ENCODE assay signal across 9 cellular contexts in the genomic region with DNA sequence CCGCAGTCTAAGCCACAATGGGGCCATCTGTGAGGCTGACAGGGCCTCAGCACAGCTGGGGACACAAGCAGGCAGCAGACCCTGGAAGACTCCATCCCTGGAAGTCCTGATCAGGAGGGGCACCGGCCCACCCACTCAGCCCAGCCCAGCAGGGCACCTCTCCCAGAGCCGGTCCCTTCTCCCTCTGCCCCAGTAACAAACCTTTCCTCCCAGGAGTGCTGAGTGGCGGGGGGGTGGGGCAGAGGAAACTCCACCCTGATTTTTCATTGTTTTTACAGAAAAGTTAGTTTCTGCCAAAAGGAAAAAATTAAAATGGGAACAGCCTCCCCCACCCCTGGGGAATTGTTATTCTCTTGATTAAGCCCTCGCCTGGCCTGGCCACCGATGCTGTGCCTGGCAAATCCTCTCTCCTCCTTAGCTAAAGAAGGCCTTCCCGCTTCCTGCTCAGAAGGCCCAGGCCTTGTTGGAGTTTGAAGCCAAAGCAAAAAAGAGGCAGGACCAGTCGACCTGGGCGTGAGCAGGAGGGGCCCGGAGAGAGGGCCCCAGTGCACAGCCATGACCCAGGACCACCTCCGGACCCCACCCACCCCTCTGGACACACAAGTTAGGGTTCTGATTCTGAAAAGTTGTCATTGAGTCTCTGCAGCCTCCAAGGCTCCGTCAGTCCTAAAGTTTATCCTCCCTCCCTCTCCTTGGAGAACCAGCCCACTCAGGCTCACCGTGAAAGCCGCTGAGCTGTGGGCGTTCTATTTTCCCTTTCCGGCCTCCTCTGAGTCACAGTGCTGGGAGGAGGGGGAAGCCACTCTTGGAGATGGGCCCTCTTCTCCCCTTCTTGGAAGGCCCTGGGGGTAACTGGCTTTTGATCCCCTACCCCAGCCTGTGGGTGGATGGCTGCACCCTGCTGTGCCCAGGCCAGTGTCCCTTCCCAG.
DNase-seq lines count a peak whose midpoint lies in the region; ATAC-seq, FAIRE-seq and TF ChIP-seq lines count a peak whose summit lies in the region.
"Had no signal": no experiment of that assay in that cellular context is flagged by ENCODE, and none has a peak within 500 bp of the region (broad histone marks: within the 10 kb centered on the region; RNA-seq: fewer than 3 reads in every experiment).

No MANE protein-coding gene starts in this region.

- H3K36me3 ChIP-seq in right lobe of liver = no peaks in the 10 kb centered on the region
- H3K36me3 ChIP-seq in HepG2 (replicated peaks in 1 of 2; ENCODE audit: control insufficient read depth in 1 of 2, insufficient read depth in 2 of 2, low read length in 2 of 2) = no peaks in the 10 kb centered on the region
- H3K36me3 ChIP-seq in mucosa of descending colon (ENCODE audit: low read depth) = no peaks in the 10 kb centered on the region
- no peaks in the 10 kb centered on the region for H3K36me3 ChIP-seq in aorta (ENCODE audit: control insufficient read depth in 1 of 2, insufficient read depth in 2 of 2, low read length in 1 of 2)
- H3K36me3 ChIP-seq in Karpas-422 (ENCODE audit: insufficient read depth, low read length) = no peaks in the 10 kb centered on the region

- no peaks in the 10 kb centered on the region for H3K9me3 ChIP-seq in right lobe of liver
- no peaks in the 10 kb centered on the region for H3K9me3 ChIP-seq in HepG2 (ENCODE audit: low read length)
- H3K9me3 ChIP-seq in mucosa of descending colon = no peaks in the 10 kb centered on the region
- H3K9me3 ChIP-seq in aorta (ENCODE audit: control insufficient read depth, low read length) = no peaks in the 10 kb centered on the region
- no peaks in the 10 kb centered on the region for H3K9me3 ChIP-seq in Karpas-422 (ENCODE audit: low read length)
- H3K9me3 ChIP-seq: Caco-2 had no signal

- no peaks in the 10 kb centered on the region for H3K4me1 ChIP-seq in right lobe of liver
- H3K4me1 ChIP-seq in HepG2 (ENCODE audit: insufficient read depth, low read length) = peaks cover 14% of the 10 kb centered on the region
- H3K4me1 ChIP-seq in mucosa of descending colon (ENCODE audit: low read depth) = peaks cover 13% of the 10 kb centered on the region
- H3K4me1 ChIP-seq in aorta (ENCODE audit: control insufficient read depth in 1 of 2, insufficient read depth in 2 of 2, low read length in 2 of 2) = no peaks in the 10 kb centered on the region
- H3K4me1 ChIP-seq in Karpas-422 (ENCODE audit: low read length) = peaks cover 13% of the 10 kb centered on the region

- ATAC-seq in right lobe of liver (peak; percentile 24 to 46 (median 35)), HepG2 (no peak), mucosa of descending colon (peak; percentile 48), aorta (ENCODE audit: low FRiP score) (peak; percentile 89)

- BruUV-seq in HepG2 (replicated peaks; lab: Mats Ljungman, UMichigan) = no TSS peak

- intact Hi-C loops in right lobe of liver (cut with DNase I) = no loop called here
- intact Hi-C loops in HepG2 (cut with micrococcal nuclease; ENCODE audit: unreplicated experiment) = no loop called here
- intact Hi-C loops in mucosa of descending colon (cut with DNase I, micrococcal nuclease) = no loop called here
- intact Hi-C loops in aorta (cut with DNase I) = loop anchor here in 1 of 2 donors (2.0 to 10.0 kb wide), 7 partner anchors 19 to 288 kb away; partner anchors contain the start of gene TNRC6C

- CTCF ChIA-PET in HepG2 (lab: Yijun Ruan, JAX; ENCODE audit: low intra/inter-chr PET ratio, low total read pairs) = no interaction called here

- TF ChIP-seq EP300 in HepG2 (IDR thresholded peaks at IDR 0.05; ENCODE audit: low read depth in 2 of 2, low read length in 2 of 2) (no peak), HepG2 (CRISPR knock-in tag; IDR thresholded peaks at IDR 0.05; ENCODE audit: borderline replicate concordance) (no peak)

- H3K4me3 ChIP-seq in right lobe of liver (no peak overlapping the region), HepG2 (replicated peaks in 1 of 3; ENCODE audit: insufficient read depth in 1 of 3, low read depth in 2 of 3, low read length in 3 of 3) (no peak overlapping the region), coronary artery (peak overlapping the region; percentile 39), mucosa of descending colon (no peak overlapping the region), aorta (ENCODE audit: low read length in 2 of 2) (no peak overlapping the region), Karpas-422 (ENCODE audit: low read length) (no peak overlapping the region)

- H3K27ac ChIP-seq in right lobe of liver = no peak overlapping the region
- H3K27ac ChIP-seq in HepG2 (ENCODE audit: extremely low read length, insufficient read depth, low read length) = no peak overlapping the region
- peak overlapping the region; percentile 83 to 96 for H3K27ac ChIP-seq in coronary artery
- peak overlapping the region; percentile 91 to 99 for H3K27ac ChIP-seq in aorta (ENCODE audit: low read depth in 1 of 2, low read length in 2 of 2)
- no peak overlapping the region for H3K27ac ChIP-seq in Karpas-422 (ENCODE audit: low read length)

- 40% methylated on average over 3 of the region's 16 CpGs for WGBS in right lobe of liver (ENCODE audit: insufficient coverage, low coverage, low lambda C conversion rate, missing lambda C conversion rate)
- 32% methylated on average over 13 of the region's 16 CpGs for WGBS in HepG2 (ENCODE audit: low lambda C conversion rate)
- 1 to 8% methylated on average over 16 of the region's 16 CpGs for WGBS in aorta, 2 donors

- H3K27me3 ChIP-seq in right lobe of liver (no peaks in the 10 kb centered on the region), HepG2 (ENCODE audit: control insufficient read depth in 1 of 2, insufficient read depth in 2 of 2, low read length in 2 of 2) (peaks cover 6 to 44% of the 10 kb centered on the region in 2 experiments), aorta (ENCODE audit: control insufficient read depth in 1 of 2, insufficient read depth in 2 of 2, low read length in 1 of 2) (no peaks in the 10 kb centered on the region), Karpas-422 (ENCODE audit: low read length) (no peaks in the 10 kb centered on the region)

- no peak overlapping the region for H3K9ac ChIP-seq in HepG2 (ENCODE audit: insufficient read depth, low read depth, low read length)
- no peak overlapping the region for H3K9ac ChIP-seq in Karpas-422 (ENCODE audit: low read length)

- TF ChIP-seq CTCF in right lobe of liver (IDR thresholded peaks at IDR 0.05) (no peak), HepG2 (CRISPR knock-in tag; IDR thresholded peaks at IDR 0.05) (no peak), coronary artery (IDR thresholded peaks at IDR 0.05) (no peak), mucosa of descending colon (IDR thresholded peaks at IDR 0.05) (no peak)

- FAIRE-seq in HepG2 (lab: Jason Lieb, UNC) = no peak

- in situ Hi-C loops in HepG2 (cut with HindIII; ENCODE audit: extremely low pct_ligation_motif_present, low pct_unique_long_range_greater_than_20kb) = no loop called here

- H3K9me2 ChIP-seq in Karpas-422 (replicated peaks; ENCODE audit: insufficient read depth, low read length) = no peaks in the 10 kb centered on the region

- no peak overlapping the region for H2AFZ ChIP-seq in HepG2 (ENCODE audit: low read length)
- H2AFZ ChIP-seq in Karpas-422 (ENCODE audit: low read length) = no peak overlapping the region

- H4K20me1 ChIP-seq in HepG2 (ENCODE audit: insufficient read depth, low read length) (no peaks in the 10 kb centered on the region), Karpas-422 (ENCODE audit: insufficient read depth, low read depth, low read length) (no peaks in the 10 kb centered on the region)

- POLR2A ChIA-PET in HepG2 (lab: Yijun Ruan, JAX) = no interaction called here

- DNase-seq in right lobe of liver = peak in 1 of 3 donors; percentile 45
- no peak for DNase-seq in HepG2 (ENCODE audit: low spot score)
- DNase-seq in coronary artery (ENCODE audit: low spot score) = peak; percentile 86
- DNase-seq in mucosa of descending colon = no peak
- DNase-seq in aorta = peak; percentile 87 to 89
- DNase-seq in SW 1271 (lab: John Stamatoyannopoulos, UW) = no peak
- DNase-seq in SK-N-DZ (ENCODE audit: low spot score) = no peak
- DNase-seq in Karpas-422 = no peak

- no peak for TF ChIP-seq POLR2A in right lobe of liver (IDR thresholded peaks at IDR 0.05)
- no peak for TF ChIP-seq POLR2A in HepG2 (IDR thresholded peaks at IDR 0.05; ENCODE audit: insufficient read depth in 1 of 2, low read depth in 2 of 2, low read length in 2 of 2)

- no peak for TF ChIP-seq RAD21 in HepG2 (CRISPR knock-in tag; IDR thresholded peaks at IDR 0.05)

- H3K4me2 ChIP-seq in HepG2 (ENCODE audit: low read depth, low read length) (no peak overlapping the region), Karpas-422 (ENCODE audit: low read depth, low read length, poor library complexity, severe bottlenecking) (no peak overlapping the region)

- H3K79me2 ChIP-seq in HepG2 (ENCODE audit: insufficient read depth, low read length) (no peaks in the 10 kb centered on the region), Karpas-422 (ENCODE audit: low read length) (no peaks in the 10 kb centered on the region)

TF ChIP-seq in HepG2, 621 proteins besides CTCF, POLR2A, EP300 and RAD21:
- TF ChIP-seq ZNF296 (CRISPR knock-in tag; conservative IDR thresholded peaks at IDR 0.05) = no peak
- no peak for TF ChIP-seq ZBTB21 (CRISPR knock-in tag; IDR thresholded peaks at IDR 0.05)
- TF ChIP-seq ZNF800 (CRISPR knock-in tag; IDR thresholded peaks at IDR 0.05) = no peak
- TF ChIP-seq ATAD3A (CRISPR knock-in tag; IDR thresholded peaks at IDR 0.05) = no peak
- no peak for TF ChIP-seq NRL (CRISPR knock-in tag; IDR thresholded peaks at IDR 0.05; ENCODE audit: borderline replicate concordance)

Comparison
In these comparisons a context has a peak if more than half of its experiments do, and no peak if none do; other contexts are left out.
1. DNase-seq: peak in coronary artery (single experiment) and aorta (2 of 2); none in HepG2 (single experiment), mucosa of descending colon (0 of 3), SW 1271 (0 of 2), SK-N-DZ (single experiment) and Karpas-422 (single experiment).
2. H3K27ac ChIP-seq: peak in coronary artery (2 of 2) and aorta (2 of 2); none in right lobe of liver (0 of 3), HepG2 (single experiment) and Karpas-422 (single experiment).